Comparison of ENCODE assay signal across 8 cellular contexts in the genomic region with DNA sequence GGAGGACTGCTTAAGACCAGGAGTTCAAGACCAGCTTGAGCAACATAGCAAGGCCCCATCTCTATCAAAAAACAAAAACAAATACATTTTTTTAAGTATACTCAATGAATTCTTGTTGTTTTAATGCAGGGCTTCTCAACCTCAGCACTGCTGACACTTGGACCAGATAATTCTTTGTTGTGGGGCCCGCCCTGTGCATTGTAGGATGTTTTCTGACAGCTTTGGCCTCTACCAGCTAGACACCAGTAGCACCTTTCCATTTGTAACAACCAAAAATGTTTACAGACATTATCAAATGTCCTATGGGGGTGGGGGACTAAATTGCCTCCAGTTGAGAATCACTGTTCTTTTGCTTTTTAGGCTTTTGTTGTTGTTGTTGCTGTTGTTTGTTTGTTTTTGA.
"Had no signal": no experiment of that assay in that cellular context is flagged by ENCODE, and none has a peak within 500 bp of the region (broad histone marks: within the 10 kb centered on the region; RNA-seq: fewer than 3 reads in every experiment).

No MANE protein-coding gene starts in this region.

- H3K27ac Mint-ChIP-seq: GM23338, H9 had no signal

- H3K4me2 ChIP-seq: GM23338 had no signal

- H3K4me3 Mint-ChIP-seq: GM23338, H9 had no signal

- H3K9me3 Mint-ChIP-seq: GM23338, H9 had no signal

- H3K4me3 ChIP-seq: GM23338 had no signal

- FAIRE-seq: H1, H54, HTR-8/SVneo had no signal

- H2AFZ ChIP-seq: GM23338 had no signal

- DNase-seq: H9, HCEC 1CT, IMR-90, KBM-7 had no signal

- ATAC-seq: GM23338 had no signal
